Comparison of ENCODE assay signal across 1 cellular context in genomic region chr12:28237423-28237822, GRCh38.
TF ChIP-seq lines count a peak whose summit lies in the region.

No MANE protein-coding gene starts in this region.

TF ChIP-seq in HCT116, 20 proteins besides CTCF, POLR2A, EP300 and RAD21 (continued from another document):
- no peak for TF ChIP-seq YY1 (IDR thresholded peaks at IDR 0.05; ENCODE audit: extremely low read depth, insufficient replicate concordance, low read depth, low read length)
- TF ChIP-seq REST (IDR thresholded peaks at IDR 0.05; ENCODE audit: low read depth) = no peak
- no peak for TF ChIP-seq FOSL1 (IDR thresholded peaks at IDR 0.05; ENCODE audit: low read depth)
- no peak for TF ChIP-seq CEBPB (IDR thresholded peaks at IDR 0.05; ENCODE audit: low read depth)
- no peak for TF ChIP-seq ZFX (IDR thresholded peaks at IDR 0.05)
- TF ChIP-seq ATF3 (IDR thresholded peaks at IDR 0.05) = no peak
- no peak for TF ChIP-seq MAX (IDR thresholded peaks at IDR 0.05)
- TF ChIP-seq EZH2phosphoT487 (IDR thresholded peaks at IDR 0.05; ENCODE audit: borderline replicate concordance) = no peak
- no peak for TF ChIP-seq POLR2AphosphoS5 (IDR thresholded peaks at IDR 0.05; ENCODE audit: low read depth, low read length)
- TF ChIP-seq JUND (IDR thresholded peaks at IDR 0.05) = no peak
